9 cellular contexts compared by ENCODE assay signal in the genomic region with DNA sequence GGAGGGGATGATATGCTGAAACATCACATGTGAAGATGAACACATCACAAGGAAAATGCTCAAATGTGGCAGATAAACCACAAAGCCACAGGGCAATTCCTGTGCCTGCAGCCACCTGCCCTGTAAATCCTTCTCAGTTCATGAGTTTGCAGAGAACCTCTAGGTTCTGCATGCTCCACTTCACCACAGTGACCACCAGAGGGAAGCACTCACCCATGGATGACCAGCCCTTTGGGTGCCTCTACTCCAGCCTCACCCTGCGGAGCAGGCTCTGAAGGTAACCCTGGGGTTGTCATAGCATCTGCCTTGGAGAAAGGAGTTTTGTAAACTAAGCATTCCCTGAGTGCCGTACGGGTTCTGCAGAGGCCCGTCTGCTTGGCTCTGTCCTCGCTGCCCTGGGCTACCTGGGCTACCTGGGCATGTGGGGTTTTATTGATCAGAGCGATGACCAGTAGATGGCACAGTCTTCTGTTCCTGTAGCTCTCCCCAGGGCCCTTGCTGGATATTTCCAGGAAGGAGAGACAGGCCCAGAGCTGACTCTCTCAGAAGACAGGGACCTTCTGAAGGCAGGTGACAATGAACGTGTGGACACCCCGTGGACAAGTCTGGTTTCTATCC. TPM values are rescaled to one million over a fixed set of nuclear protein-coding genes. Genes with fewer than 3 reads are reported as not detected.
A peak's percentile ranks its signal among the peaks of the same experiment; 100 is the strongest.
DNase-seq lines count a peak whose midpoint lies in the region; ATAC-seq and TF ChIP-seq lines count a peak whose summit lies in the region.
"Had no signal": no experiment of that assay in that cellular context is flagged by ENCODE, and none has a peak within 500 bp of the region (broad histone marks: within the 10 kb centered on the region; RNA-seq: fewer than 3 reads in every experiment).

No MANE protein-coding gene starts in this region.

- no peak for TF ChIP-seq POLR2A in breast epithelium (IDR thresholded peaks at IDR 0.05)

- no peaks in the 10 kb centered on the region for H3K27me3 Mint-ChIP-seq in MCF 10A (ENCODE audit: insufficient read depth, unreplicated experiment)
- peaks cover 4% of the 10 kb centered on the region for H3K27me3 Mint-ChIP-seq in activated T-helper 17 cell treated with anti-CD3 and anti-CD28 coated beads, Interleukin-2, amount 50 U/mL, for 72 hours

- CTCF ChIA-PET in MCF 10A (lab: Yijun Ruan, JAX): interaction anchor here (0.6 to 2.4 kb wide), 11 partner anchors 9 to 1754 kb away, joined by 3 to 7 read pairs (median 3); no protein-coding TSS in a partner anchor

- POLR2A ChIA-PET in MCF 10A (lab: Yijun Ruan, JAX): no interaction called here

- no peaks in the 10 kb centered on the region for H3K27me3 ChIP-seq in breast epithelium

- H3K36me3 Mint-ChIP-seq in MCF 10A (ENCODE audit: insufficient read depth, unreplicated experiment): no peaks in the 10 kb centered on the region
- H3K36me3 Mint-ChIP-seq in activated T-helper 17 cell treated with anti-CD3 and anti-CD28 coated beads, Interleukin-2, amount 50 U/mL, for 72 hours (ENCODE audit: low read depth): no peaks in the 10 kb centered on the region

- no peak overlapping the region for H3K27ac Mint-ChIP-seq in MCF 10A (ENCODE audit: low read depth, unreplicated experiment)
- no peak overlapping the region for H3K27ac Mint-ChIP-seq in activated T-helper 17 cell treated with anti-CD3 and anti-CD28 coated beads, Interleukin-2, amount 50 U/mL, for 72 hours

- H3K4me1 Mint-ChIP-seq in MCF 10A (ENCODE audit: insufficient read depth, unreplicated experiment): no peaks in the 10 kb centered on the region
- no peaks in the 10 kb centered on the region for H3K4me1 Mint-ChIP-seq in activated T-helper 17 cell treated with anti-CD3 and anti-CD28 coated beads, Interleukin-2, amount 50 U/mL, for 72 hours

- intact Hi-C loops in MCF 10A (cut with micrococcal nuclease) (no loop called here), breast epithelium (cut with DNase I; ENCODE audit: low total_unique reads) (no loop called here)

- TF ChIP-seq CTCF in MCF 10A (IDR thresholded peaks at IDR 0.05; ENCODE audit: unreplicated experiment) (peak; percentile 17), breast epithelium (IDR thresholded peaks at IDR 0.05) (no peak)

- no peak overlapping the region for H3K27ac ChIP-seq in breast epithelium

- ATAC-seq in activated T-helper 17 cell treated with anti-CD3 and anti-CD28 coated beads, Interleukin-2, amount 50 U/mL, for 72 hours (replicated peaks): peak; percentile 52
- ATAC-seq in left lobe of liver: peak; percentile 93

- H3K4me3 ChIP-seq in breast epithelium: no peak overlapping the region

- no peaks in the 10 kb centered on the region for H3K36me3 ChIP-seq in breast epithelium

- no TSS peak for BruUV-seq in MCF 10A (replicated peaks; lab: Mats Ljungman, UMichigan)

- no peak overlapping the region for H3K4me3 Mint-ChIP-seq in MCF 10A (ENCODE audit: unreplicated experiment)
- no peak overlapping the region for H3K4me3 Mint-ChIP-seq in activated T-helper 17 cell treated with anti-CD3 and anti-CD28 coated beads, Interleukin-2, amount 50 U/mL, for 72 hours

- no peaks in the 10 kb centered on the region for H3K9me3 Mint-ChIP-seq in MCF 10A (ENCODE audit: unreplicated experiment)
- H3K9me3 Mint-ChIP-seq in activated T-helper 17 cell treated with anti-CD3 and anti-CD28 coated beads, Interleukin-2, amount 50 U/mL, for 72 hours: no peaks in the 10 kb centered on the region

- H3K9me3 ChIP-seq in breast epithelium: no peaks in the 10 kb centered on the region

- no peaks in the 10 kb centered on the region for H3K4me1 ChIP-seq in breast epithelium

- peak; percentile 1 for DNase-seq in MCF 10A (ENCODE audit: unreplicated experiment)
- no peak for DNase-seq in breast epithelium (ENCODE audit: low spot score in 2 of 2)
- peak; percentile 27 for DNase-seq in HuH-7.5 (ENCODE audit: low spot score)
- DNase-seq in left lobe of liver (ENCODE audit: low spot score): no peak
- DNase-seq in NCI-H2196 (lab: John Stamatoyannopoulos, UW; ENCODE audit: unreplicated experiment): no peak
- DNase-seq in LoVo (ENCODE audit: low spot score): no peak
- no peak for DNase-seq in effector CD4-positive, alpha-beta T cell

RNA-seq across cellular contexts. Expression of a gene that starts 31.7 kb away (rescaled TPM):
- not detected in 2 replicates for total RNA-seq in MCF 10A (2022)
- total RNA-seq in breast epithelium: not detected
- not detected for total RNA-seq in activated T-helper 17 cell treated with anti-CD3 and anti-CD28 coated beads, Interleukin-2, amount 50 U/mL, for 72 hours
- not detected for total RNA-seq in left lobe of liver
- total RNA-seq: dermis microvascular lymphatic vessel endothelial cell had no signal

RNA-seq across cellular contexts. Expression of a gene that starts 44.1 kb away (rescaled TPM):
- total RNA-seq in MCF 10A (2022) (not detected in 2 replicates), breast epithelium (not detected), left lobe of liver (not detected)
- not detected for total RNA-seq in activated T-helper 17 cell treated with anti-CD3 and anti-CD28 coated beads, Interleukin-2, amount 50 U/mL, for 72 hours
- total RNA-seq: dermis microvascular lymphatic vessel endothelial cell had no signal

Comparison
In these comparisons a context has a peak if more than half of its experiments do, and no peak if none do; other contexts are left out.
1. DNase-seq: peak in MCF 10A (single experiment) and HuH-7.5 (single experiment); none in breast epithelium (0 of 2), left lobe of liver (single experiment), NCI-H2196 (single experiment), LoVo (single experiment) and effector CD4-positive, alpha-beta T cell (single experiment).